28 cellular contexts compared by ENCODE assay signal in the genomic region with DNA sequence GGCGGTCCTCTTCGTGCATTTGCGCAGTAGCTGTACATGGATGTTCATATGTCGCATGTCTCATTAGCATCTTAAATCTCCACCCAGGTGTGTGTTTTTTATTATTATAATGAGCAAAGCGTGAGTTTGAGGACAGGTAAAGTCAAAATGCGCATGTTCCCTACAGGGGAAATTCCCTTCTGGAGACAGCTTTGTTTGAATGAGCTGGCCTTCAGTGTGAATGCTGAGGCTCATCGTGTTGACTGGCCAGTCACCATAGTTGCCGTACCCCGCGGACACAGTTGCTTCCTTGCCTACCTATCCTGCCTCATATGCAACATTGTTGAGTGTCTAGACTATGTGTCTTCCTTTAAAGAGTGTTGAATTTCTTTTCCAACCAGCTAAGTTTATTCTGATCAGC. TPM values are rescaled to one million over a fixed set of nuclear protein-coding genes. Genes with fewer than 3 reads are reported as not detected.
"Had no signal": no experiment of that assay in that cellular context is flagged by ENCODE, and none has a peak within 500 bp of the region (broad histone marks: within the 10 kb centered on the region; RNA-seq: fewer than 3 reads in every experiment).

No MANE protein-coding gene starts in this region.

- DNase-seq: cortex of kidney; dorsolateral prefrontal cortex; effector CD8-positive, alpha-beta T cell; gastrocnemius medialis; heart right ventricle; hypothalamus; left colon; left ventricle myocardium superior; occipital lobe; pancreas; right lobe of liver; stimulated activated CD4-positive, alpha-beta T cell treated with anti-CD3 and anti-CD28 coated beads, Interleukin-4, amount 100 ng/mL, for 1 hour; stimulated activated CD8-positive, alpha-beta memory T cell treated with anti-CD3 and anti-CD28 coated beads, Interleukin-4, amount 100 ng/mL, for 48 hours; stimulated activated naive CD8-positive, alpha-beta T cell treated with anti-CD3 and anti-CD28 coated beads, Interleukin-15, Interleukin-2, amounts not matched to agents 100 U/mL and 50 U/mL, for 24 hours; thyroid gland; upper lobe of left lung had no signal

- H3K27ac Mint-ChIP-seq: natural killer cell treated with Interleukin-12 subunit alpha and Interleukin-12 subunit beta and Interleukin-15 and Interleukin-18, amount 100 ng/mL, for 72 hours; progenitor cell of endocrine pancreas; stimulated activated effector memory CD8-positive, alpha-beta T cell treated with anti-CD3 and anti-CD28 coated beads, Interleukin-12 subunit alpha, Interleukin-12 subunit beta, amount 100 ng/mL, for 72 hours had no signal

- H3K4me3 ChIP-seq: dorsolateral prefrontal cortex, gastrocnemius medialis, heart right ventricle, pancreas, right lobe of liver, suprapubic skin, thyroid gland, upper lobe of left lung had no signal

- H3K4me3 Mint-ChIP-seq: central memory CD8-positive, alpha-beta T cell; natural killer cell treated with Interleukin-12 subunit alpha and Interleukin-12 subunit beta and Interleukin-15 and Interleukin-18, amount 100 ng/mL, for 72 hours; stimulated activated effector memory CD8-positive, alpha-beta T cell treated with anti-CD3 and anti-CD28 coated beads, Interleukin-12 subunit alpha, Interleukin-12 subunit beta, amount 100 ng/mL, for 72 hours had no signal

- H3K4me1 Mint-ChIP-seq: central memory CD8-positive, alpha-beta T cell; stimulated activated effector memory CD8-positive, alpha-beta T cell treated with anti-CD3 and anti-CD28 coated beads, Interleukin-12 subunit alpha, Interleukin-12 subunit beta, amount 100 ng/mL, for 72 hours had no signal

- H3K27ac ChIP-seq: dorsolateral prefrontal cortex, gastrocnemius medialis, heart right ventricle, pancreas, right lobe of liver, suprapubic skin, thyroid gland, upper lobe of left lung had no signal

- H3K36me3 Mint-ChIP-seq: stimulated activated effector memory CD8-positive, alpha-beta T cell treated with anti-CD3 and anti-CD28 coated beads, Interleukin-12 subunit alpha, Interleukin-12 subunit beta, amount 100 ng/mL, for 72 hours had no signal

- H3K4me1 ChIP-seq: gastrocnemius medialis, pancreas, thyroid gland had no signal

- H3K9me3 ChIP-seq: gastrocnemius medialis, pancreas, thyroid gland had no signal

- H3K36me3 ChIP-seq: gastrocnemius medialis, heart right ventricle, pancreas, right lobe of liver, suprapubic skin, thyroid gland, upper lobe of left lung had no signal

- H3K27me3 ChIP-seq: gastrocnemius medialis, heart right ventricle, pancreas, right lobe of liver, suprapubic skin, thyroid gland, upper lobe of left lung had no signal

- H3K27me3 Mint-ChIP-seq: progenitor cell of endocrine pancreas had no signal

- ATAC-seq: gastrocnemius medialis; heart right ventricle; left colon; left ventricle myocardium superior; natural killer cell treated with Interleukin-12 subunit alpha and Interleukin-12 subunit beta and Interleukin-15 and Interleukin-18, amount 100 ng/mL, for 72 hours; pancreas; right lobe of liver; stimulated activated effector memory CD8-positive, alpha-beta T cell treated with anti-CD3 and anti-CD28 coated beads, Interleukin-12 subunit alpha, Interleukin-12 subunit beta, amount 100 ng/mL, for 72 hours; stimulated activated naive CD8-positive, alpha-beta T cell treated with anti-CD3 and anti-CD28 coated beads, Interleukin-15, Interleukin-2, amounts not matched to agents 100 U/mL and 50 U/mL, for 24 hours had no signal

RNA-seq across cellular contexts. Expression of gene LYZL1, which starts 13.6 kb away (rescaled TPM):
- total RNA-seq: dorsolateral prefrontal cortex; fibroblast of lung; gastrocnemius medialis; heart right ventricle; kidney epithelial cell; left colon; left ventricle myocardium superior; lung microvascular endothelial cell; mucosa of gallbladder; myocyte; natural killer cell treated with Interleukin-12 subunit alpha and Interleukin-12 subunit beta and Interleukin-15 and Interleukin-18, amount 100 ng/mL, for 72 hours; occipital lobe; pancreas; progenitor cell of endocrine pancreas; renal cortical epithelial cell; right lobe of liver; suprapubic skin; upper lobe of left lung had no signal
- polyA plus RNA-seq: esophagus, fibroblast of lung, heart right ventricle, pancreas had no signal
